Comparison of ENCODE assay signal across 17 cellular contexts in genomic region chr4:26369132-26370036, GRCh38. TPM values are rescaled to one million over a fixed set of nuclear protein-coding genes. Genes with fewer than 3 reads are reported as not detected.
DNase-seq lines count a peak whose midpoint lies in the region; ATAC-seq, FAIRE-seq and TF ChIP-seq lines count a peak whose summit lies in the region.
"Had no signal": no experiment of that assay in that cellular context is flagged by ENCODE, and none has a peak within 500 bp of the region (broad histone marks: within the 10 kb centered on the region; RNA-seq: fewer than 3 reads in every experiment).

No MANE protein-coding gene starts in this region.

- H3K4me3 Mint-ChIP-seq in activated T-helper 17 cell treated with anti-CD3 and anti-CD28 coated beads, Interleukin-2, amount 50 U/mL, for 72 hours: no peak overlapping the region
- H3K4me3 Mint-ChIP-seq: B cell had no signal

- DNase-seq in GM12892 (ENCODE audit: insufficient read length): no peak
- peak; percentile 49 for DNase-seq in fibroblast of peridontal ligament (ENCODE audit: extremely low read depth)
- DNase-seq in pancreas: no peak
- DNase-seq in C1 segment of cervical spinal cord (lab: John Stamatoyannopoulos, UW): no peak
- no peak for DNase-seq in stimulated activated naive CD4-positive, alpha-beta T cell treated with Interleukin-2 at 50 U/mL for 16 hours (lab: John Stamatoyannopoulos, UW)
- DNase-seq in posterior vena cava (ENCODE audit: low spot score): no peak
- DNase-seq: activated naive CD4-positive, alpha-beta T cell treated with Interleukin-2 at 50 U/mL for 16 hours; Kasumi-1; mammary epithelial cell; occipital lobe; SW 1271 had no signal

- peak; percentile 63 for FAIRE-seq in GM12892 (lab: Jason Lieb, UNC)
- FAIRE-seq in pancreas (lab: Jason Lieb, UNC): no peak
- FAIRE-seq: GM18507, GM19239 had no signal

- WGBS in pancreas, 2 donors: 61 to 69% methylated on average over 3 of the region's 3 CpGs

- H3K36me3 ChIP-seq in pancreas: no peaks in the 10 kb centered on the region

- intact Hi-C loops in pancreas (cut with DNase I): no loop called here
- intact Hi-C loops in posterior vena cava (cut with DNase I): no loop called here

- no peaks in the 10 kb centered on the region for H3K27me3 Mint-ChIP-seq in activated T-helper 17 cell treated with anti-CD3 and anti-CD28 coated beads, Interleukin-2, amount 50 U/mL, for 72 hours
- H3K27me3 Mint-ChIP-seq: B cell had no signal

- peaks cover 0 to 27% (median 18%) of the 10 kb centered on the region in 3 donors for H3K4me1 ChIP-seq in pancreas

- no peaks in the 10 kb centered on the region for H3K9me3 Mint-ChIP-seq in activated T-helper 17 cell treated with anti-CD3 and anti-CD28 coated beads, Interleukin-2, amount 50 U/mL, for 72 hours

- ATAC-seq in activated T-helper 17 cell treated with anti-CD3 and anti-CD28 coated beads, Interleukin-2, amount 50 U/mL, for 72 hours (replicated peaks): peak; percentile 42
- ATAC-seq in pancreas: peak; percentile 25 to 69 (median 38)
- no peak for ATAC-seq in GM21528 (IDR thresholded peaks at IDR 0.05; ENCODE audit: low FRiP score, unreplicated experiment)
- ATAC-seq: Panc1 had no signal

- no peaks in the 10 kb centered on the region for H3K27me3 ChIP-seq in pancreas

- no peak overlapping the region for H3K27ac Mint-ChIP-seq in activated T-helper 17 cell treated with anti-CD3 and anti-CD28 coated beads, Interleukin-2, amount 50 U/mL, for 72 hours
- H3K27ac Mint-ChIP-seq: B cell had no signal

- H3K9me3 ChIP-seq in pancreas: no peaks in the 10 kb centered on the region

- peaks cover 22% of the 10 kb centered on the region for H3K4me1 Mint-ChIP-seq in activated T-helper 17 cell treated with anti-CD3 and anti-CD28 coated beads, Interleukin-2, amount 50 U/mL, for 72 hours

- H3K4me3 ChIP-seq in pancreas: no peak overlapping the region

- no peak for TF ChIP-seq CTCF in pancreas (IDR thresholded peaks at IDR 0.05)

- H3K27ac ChIP-seq in pancreas: no peak overlapping the region

- H3K36me3 Mint-ChIP-seq in activated T-helper 17 cell treated with anti-CD3 and anti-CD28 coated beads, Interleukin-2, amount 50 U/mL, for 72 hours (ENCODE audit: low read depth): peaks cover 94% of the 10 kb centered on the region

- no peak for TF ChIP-seq POLR2A in GM12892 (IDR thresholded peaks at IDR 0.05; ENCODE audit: low read depth, low read length)

RNA-seq across cellular contexts. Expression of gene RBPJ, which starts 48.6 kb away (rescaled TPM):
- polyA plus RNA-seq in GM12892 (2012; ENCODE audit: missing spikeins): 62.6 TPM
- total RNA-seq in activated T-helper 17 cell treated with anti-CD3 and anti-CD28 coated beads, Interleukin-2, amount 50 U/mL, for 72 hours: 100 to 1,000 TPM; 238 to 481 TPM
- 10 to 100 TPM; 17.6 to 50.2 (median 26.8) TPM for total RNA-seq in pancreas
- 10 to 100 TPM; 19.5 to 27.1 TPM for polyA plus RNA-seq in pancreas
- 100 to 1,000 TPM in 1 of 2 donors, 10 to 100 TPM in 1; 78.4 to 116 TPM for total RNA-seq in posterior vena cava
